27 cellular contexts compared by ENCODE assay signal in the genomic region with DNA sequence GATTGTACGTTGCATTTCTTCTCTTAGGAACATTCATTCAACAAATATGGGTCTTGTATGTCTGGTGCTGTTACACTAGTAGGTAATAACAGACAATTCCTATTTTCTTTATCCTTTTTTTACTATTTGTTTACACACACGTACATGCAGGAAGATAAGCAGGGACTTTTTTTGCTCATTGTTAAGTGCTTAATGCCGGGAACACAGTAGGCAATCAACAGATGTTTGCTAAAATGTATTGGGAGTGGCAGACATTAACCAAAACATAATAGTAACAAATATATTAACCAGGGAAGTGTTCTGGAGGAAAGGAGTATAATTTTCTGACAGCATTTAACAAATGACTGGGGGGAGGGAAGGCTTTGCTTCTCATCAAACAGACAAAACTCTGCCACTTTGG. TPM values are rescaled to one million over a fixed set of nuclear protein-coding genes. Genes with fewer than 3 reads are reported as not detected.
"Had no signal": no experiment of that assay in that cellular context is flagged by ENCODE, and none has a peak within 500 bp of the region (broad histone marks: within the 10 kb centered on the region; RNA-seq: fewer than 3 reads in every experiment).

No MANE protein-coding gene starts in this region.

- ATAC-seq: activated CD8-positive, alpha-beta T cell treated with anti-CD3 and anti-CD28 coated beads, Interleukin-2, amount 10 ng/mL, durations not matched to agents 7 days and 5 days; Panc1; Right ventricle myocardium inferior had no signal

- H3K4me1 ChIP-seq: breast epithelium, colonic mucosa had no signal

- H3K36me3 ChIP-seq: breast epithelium, colonic mucosa, MG63 had no signal

- H3K27me3 ChIP-seq: breast epithelium, colonic mucosa, MG63 had no signal

- H3K27ac ChIP-seq: breast epithelium, colonic mucosa had no signal

- H3K9me3 ChIP-seq: breast epithelium, colonic mucosa, MG63, SK-N-SH had no signal

- H3K9ac ChIP-seq: SK-N-SH had no signal

- DNase-seq: activated CD4-positive, alpha-beta T cell treated with anti-CD3 and anti-CD28 coated beads for 48 hours; activated CD4-positive, alpha-beta T cell treated with anti-CD3 and anti-CD28 coated beads, Interleukin-2, amount 50 U/mL, for 4 hours; activated CD4-positive, CD25-positive, alpha-beta regulatory T cell treated with anti-CD3 and anti-CD28 coated beads, Interleukin-2, amount 50 U/mL, for 72 hours; activated CD8-positive, alpha-beta memory T cell treated with anti-CD3 and anti-CD28 coated beads, Interleukin-2, amount 50 U/mL, for 48 hours; activated CD8-positive, alpha-beta T cell treated with anti-CD3 and anti-CD28 coated beads, Interleukin-2, amount 10 ng/mL, durations not matched to agents 7 days and 5 days; activated T-cell treated with anti-CD3 and anti-CD28 coated beads, Interleukin-2, amount 50 U/mL, for 1 hour; aorta; caudate nucleus; colonic mucosa; MG63; MV-4-11; NCI-H1092 treated with DMSO at 0.1 percent for 48 hours; NCI-H1417 treated with DMSO at 0.1 percent for 48 hours; NCI-H187 treated with DMSO at 0.1 percent for 48 hours; NCI-H2081 treated with DMSO at 0.1 percent for 48 hours; NCI-H2171; NCI-H2227 treated with DMSO at 0.1 percent for 48 hours; NCI-H510A treated with DMSO at 0.1 percent for 48 hours; NCI-H82; RPMI8226; SK-N-SH; T-helper 1 cell had no signal

- H3K4me2 ChIP-seq: SK-N-SH had no signal

- H3K4me3 ChIP-seq: breast epithelium, colonic mucosa, MG63 had no signal

RNA-seq across cellular contexts. Expression of a gene that starts 2.0 kb away (rescaled TPM):
- total RNA-seq: activated CD8-positive, alpha-beta T cell treated with anti-CD3 and anti-CD28 coated beads, Interleukin-2, amount 10 ng/mL, durations not matched to agents 7 days and 5 days; breast epithelium; colonic mucosa; OCI-LY7; Right ventricle myocardium inferior; T-helper 2 cell treated with Interferon-gamma antibody and Interleukin-4, amounts not matched to agents 100 ng/mL and 5 ng/mL, for 36 hours had no signal
- polyA plus RNA-seq: aorta, SK-N-SH had no signal
